1 cellular context compared by ENCODE assay signal in genomic region chr6:36607782-36608386, GRCh38.
TF ChIP-seq lines count a peak whose summit lies in the region.

No MANE protein-coding gene starts in this region.

TF ChIP-seq in H1, 55 proteins besides CTCF, POLR2A, EP300 and RAD21:
- TF ChIP-seq SAP30 (IDR thresholded peaks at IDR 0.05; ENCODE audit: insufficient read depth, insufficient replicate concordance, low read length), result no peak
- peak; percentile 77 for TF ChIP-seq POLR2AphosphoS5 (IDR thresholded peaks at IDR 0.05; ENCODE audit: low read depth, low read length)
